In the genomic region with DNA sequence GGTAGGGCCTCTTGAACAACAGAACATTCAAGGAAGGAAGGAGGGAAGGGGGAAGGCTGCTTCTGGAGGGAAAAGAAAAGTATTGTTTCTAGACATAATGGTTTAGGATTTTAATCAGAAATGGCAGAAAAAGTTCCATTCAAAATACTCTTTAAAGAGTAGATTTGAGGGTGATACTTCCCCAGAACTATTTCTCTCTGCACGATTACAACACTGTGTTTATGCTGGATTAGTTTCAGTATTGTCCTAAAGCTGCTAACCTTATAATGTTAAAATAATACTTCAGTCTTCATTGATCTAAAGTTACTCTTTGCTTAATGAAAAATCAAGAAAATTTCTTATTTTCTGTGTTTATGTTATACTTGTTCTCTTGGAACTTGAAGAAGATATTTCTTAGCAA, we compare ENCODE assay signal across 25 cellular contexts.
"Had no signal": no experiment of that assay in that cellular context is flagged by ENCODE, and none has a peak within 500 bp of the region (broad histone marks: within the 10 kb centered on the region; RNA-seq: fewer than 3 reads in every experiment).

No MANE protein-coding gene starts in this region.

- H3K9me3 ChIP-seq: adrenal gland, body of pancreas, colonic mucosa, esophagus squamous epithelium had no signal

- H3K36me3 ChIP-seq: adrenal gland, colonic mucosa, esophagus squamous epithelium had no signal

- H3K4me3 Mint-ChIP-seq: activated CD4-positive, alpha-beta memory T cell treated with anti-CD3 and anti-CD28 coated beads, Interleukin-2, amount 10 ng/mL, durations not matched to agents 7 days and 5 days; activated CD4-positive, alpha-beta T cell treated with anti-CD3 and anti-CD28 coated beads for 36 hours; activated CD4-positive, alpha-beta T cell treated with anti-CD3 and anti-CD28 coated beads, Interleukin-2, amount 10 ng/mL, durations not matched to agents 24 days and 14 days; activated naive CD8-positive, alpha-beta T cell; activated T-cell treated with anti-CD3 and anti-CD28 coated beads, Interleukin-2, amount 50 U/mL, for 24 hours; activated T-cell treated with anti-CD3 and anti-CD28 coated beads, Interleukin-2, amount 50 U/mL, for 72 hours had no signal

- H3K27me3 Mint-ChIP-seq: activated CD4-positive, alpha-beta memory T cell treated with anti-CD3 and anti-CD28 coated beads, Interleukin-2, amount 10 ng/mL, durations not matched to agents 7 days and 5 days; activated CD4-positive, alpha-beta T cell treated with anti-CD3 and anti-CD28 coated beads for 36 hours; activated CD4-positive, alpha-beta T cell treated with anti-CD3 and anti-CD28 coated beads, Interleukin-2, amount 10 ng/mL, durations not matched to agents 24 days and 14 days; activated naive CD8-positive, alpha-beta T cell; activated T-cell treated with anti-CD3 and anti-CD28 coated beads, Interleukin-2, amount 50 U/mL, for 24 hours had no signal

- H3K27me3 ChIP-seq: adrenal gland, body of pancreas, colonic mucosa, esophagus squamous epithelium had no signal

- H3K4me1 Mint-ChIP-seq: activated CD4-positive, alpha-beta memory T cell treated with anti-CD3 and anti-CD28 coated beads, Interleukin-2, amount 10 ng/mL, durations not matched to agents 7 days and 5 days; activated CD4-positive, alpha-beta T cell treated with anti-CD3 and anti-CD28 coated beads for 36 hours; activated CD4-positive, alpha-beta T cell treated with anti-CD3 and anti-CD28 coated beads, Interleukin-2, amount 10 ng/mL, durations not matched to agents 24 days and 14 days had no signal

- DNase-seq: activated CD4-positive, alpha-beta memory T cell treated with anti-CD3 and anti-CD28 coated beads, Interleukin-2, amount 10 ng/mL, durations not matched to agents 7 days and 5 days; activated CD4-positive, alpha-beta T cell treated with anti-CD3 and anti-CD28 coated beads for 36 hours; activated CD4-positive, alpha-beta T cell treated with anti-CD3 and anti-CD28 coated beads, Interleukin-2, amount 10 ng/mL, durations not matched to agents 24 days and 14 days; activated CD4-positive, CD25-positive, alpha-beta regulatory T cell; activated CD4-positive, CD25-positive, alpha-beta regulatory T cell treated with anti-CD3 and anti-CD28 coated beads, Interleukin-2, amount 50 U/mL, for 72 hours; activated CD8-positive, alpha-beta memory T cell treated with anti-CD3 and anti-CD28 coated beads, Interleukin-2, amount 50 U/mL, for 48 hours; activated gamma-delta T cell treated with Interleukin-2 at 50 U/mL for 16 hours; activated naive CD4-positive, alpha-beta T cell treated with anti-CD3 and anti-CD28 coated beads, Interleukin-2, amount 50 U/mL, for 16 hours; activated naive CD4-positive, alpha-beta T cell treated with Interleukin-2 at 50 U/mL for 16 hours; activated T-cell treated with anti-CD3 and anti-CD28 coated beads for 4 hours; activated T-cell treated with anti-CD3 and anti-CD28 coated beads, Interleukin-2, amount 50 U/mL, for 24 hours; activated T-cell treated with anti-CD3 and anti-CD28 coated beads, Interleukin-2, amount 50 U/mL, for 72 hours; adrenal gland; amygdala; aorta; body of pancreas; caudate nucleus; colonic mucosa; effector CD8-positive, alpha-beta T cell; esophagus squamous epithelium; foreskin fibroblast; head of caudate nucleus; T-helper 2 cell had no signal

- ATAC-seq: activated CD4-positive, alpha-beta T cell treated with anti-CD3 and anti-CD28 coated beads for 36 hours; activated T-cell treated with anti-CD3 and anti-CD28 coated beads, Interleukin-2, amount 50 U/mL, for 72 hours; body of pancreas had no signal

- H3K27ac ChIP-seq: adrenal gland, body of pancreas, colonic mucosa, epithelial cell of prostate, esophagus squamous epithelium had no signal

- H3K27ac Mint-ChIP-seq: activated CD4-positive, alpha-beta memory T cell treated with anti-CD3 and anti-CD28 coated beads, Interleukin-2, amount 10 ng/mL, durations not matched to agents 7 days and 5 days; activated CD4-positive, alpha-beta T cell treated with anti-CD3 and anti-CD28 coated beads for 36 hours; activated CD4-positive, alpha-beta T cell treated with anti-CD3 and anti-CD28 coated beads, Interleukin-2, amount 10 ng/mL, durations not matched to agents 24 days and 14 days; activated naive CD8-positive, alpha-beta T cell; activated T-cell treated with anti-CD3 and anti-CD28 coated beads, Interleukin-2, amount 50 U/mL, for 24 hours; activated T-cell treated with anti-CD3 and anti-CD28 coated beads, Interleukin-2, amount 50 U/mL, for 72 hours had no signal

- H3K4me3 ChIP-seq: adrenal gland, body of pancreas, colonic mucosa, esophagus squamous epithelium had no signal

- H3K4me1 ChIP-seq: adrenal gland, body of pancreas, colonic mucosa, esophagus squamous epithelium had no signal

- H3K36me3 Mint-ChIP-seq: activated naive CD8-positive, alpha-beta T cell had no signal
